ENCODE assay signal across 1 cellular context in the genomic region with DNA sequence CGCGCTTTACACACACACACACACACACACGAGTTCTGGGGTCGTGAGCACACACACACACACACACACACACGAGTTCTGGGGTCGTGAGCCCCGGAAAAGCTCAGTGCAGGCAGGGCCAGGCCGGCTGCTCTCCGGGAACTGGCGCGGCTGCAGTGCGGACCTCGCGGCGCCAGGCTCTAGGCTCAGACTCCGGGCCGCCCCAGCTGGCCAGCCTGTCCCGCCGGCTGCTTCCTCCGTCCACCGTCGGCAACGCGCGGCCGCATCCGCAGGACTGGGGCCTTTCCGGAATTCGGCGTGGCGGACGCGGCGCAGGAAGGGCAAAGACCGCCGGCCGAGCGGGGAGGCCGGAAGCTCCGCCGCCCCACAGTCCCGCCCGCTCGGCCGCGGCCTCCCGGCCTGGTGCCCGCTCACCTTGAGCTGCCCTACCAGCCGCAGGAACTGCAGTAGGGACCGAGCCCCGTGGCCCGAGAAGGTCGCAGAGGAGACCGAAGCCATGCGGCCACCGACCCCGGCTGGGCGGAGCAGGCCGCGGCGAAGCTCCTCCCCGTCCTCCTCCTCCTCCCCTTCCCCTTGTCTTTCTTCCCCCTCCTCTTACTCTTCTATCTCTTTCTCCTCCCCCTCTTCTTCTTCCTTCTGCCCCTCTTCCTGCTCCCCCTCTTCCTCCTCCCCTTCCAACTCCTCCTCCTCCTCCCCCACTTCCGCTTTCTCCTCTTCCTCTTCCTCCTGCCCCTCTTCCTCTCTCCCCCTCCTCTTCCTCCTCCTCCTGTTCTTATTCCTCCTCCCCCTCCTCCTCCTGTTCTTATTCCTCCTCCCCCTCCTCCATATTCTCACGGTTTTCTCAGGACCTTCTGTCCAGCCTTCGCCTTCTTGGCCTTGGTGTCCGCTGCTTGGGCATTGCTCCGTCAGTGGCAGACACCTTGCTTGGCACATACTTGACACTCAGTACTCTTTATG.
TF ChIP-seq lines count a peak whose summit lies in the region.

A gene with protein sequence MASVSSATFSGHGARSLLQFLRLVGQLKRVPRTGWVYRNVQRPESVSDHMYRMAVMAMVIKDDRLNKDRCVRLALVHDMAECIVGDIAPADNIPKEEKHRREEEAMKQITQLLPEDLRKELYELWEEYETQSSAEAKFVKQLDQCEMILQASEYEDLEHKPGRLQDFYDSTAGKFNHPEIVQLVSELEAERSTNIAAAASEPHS (minus strand): TSS at position 533 of the 957 bp plus-strand sequence. CDS start 35 bp downstream, at position 498.

TF ChIP-seq in GM23338, 12 proteins besides CTCF, POLR2A, EP300 and RAD21 (continued from another document):
- TF ChIP-seq, protein P1, sequence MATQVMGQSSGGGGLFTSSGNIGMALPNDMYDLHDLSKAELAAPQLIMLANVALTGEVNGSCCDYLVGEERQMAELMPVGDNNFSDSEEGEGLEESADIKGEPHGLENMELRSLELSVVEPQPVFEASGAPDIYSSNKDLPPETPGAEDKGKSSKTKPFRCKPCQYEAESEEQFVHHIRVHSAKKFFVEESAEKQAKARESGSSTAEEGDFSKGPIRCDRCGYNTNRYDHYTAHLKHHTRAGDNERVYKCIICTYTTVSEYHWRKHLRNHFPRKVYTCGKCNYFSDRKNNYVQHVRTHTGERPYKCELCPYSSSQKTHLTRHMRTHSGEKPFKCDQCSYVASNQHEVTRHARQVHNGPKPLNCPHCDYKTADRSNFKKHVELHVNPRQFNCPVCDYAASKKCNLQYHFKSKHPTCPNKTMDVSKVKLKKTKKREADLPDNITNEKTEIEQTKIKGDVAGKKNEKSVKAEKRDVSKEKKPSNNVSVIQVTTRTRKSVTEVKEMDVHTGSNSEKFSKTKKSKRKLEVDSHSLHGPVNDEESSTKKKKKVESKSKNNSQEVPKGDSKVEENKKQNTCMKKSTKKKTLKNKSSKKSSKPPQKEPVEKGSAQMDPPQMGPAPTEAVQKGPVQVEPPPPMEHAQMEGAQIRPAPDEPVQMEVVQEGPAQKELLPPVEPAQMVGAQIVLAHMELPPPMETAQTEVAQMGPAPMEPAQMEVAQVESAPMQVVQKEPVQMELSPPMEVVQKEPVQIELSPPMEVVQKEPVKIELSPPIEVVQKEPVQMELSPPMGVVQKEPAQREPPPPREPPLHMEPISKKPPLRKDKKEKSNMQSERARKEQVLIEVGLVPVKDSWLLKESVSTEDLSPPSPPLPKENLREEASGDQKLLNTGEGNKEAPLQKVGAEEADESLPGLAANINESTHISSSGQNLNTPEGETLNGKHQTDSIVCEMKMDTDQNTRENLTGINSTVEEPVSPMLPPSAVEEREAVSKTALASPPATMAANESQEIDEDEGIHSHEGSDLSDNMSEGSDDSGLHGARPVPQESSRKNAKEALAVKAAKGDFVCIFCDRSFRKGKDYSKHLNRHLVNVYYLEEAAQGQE (IDR thresholded peaks at IDR 0.05; ENCODE audit: unreplicated experiment): peak; percentile 16
- TF ChIP-seq EZH2 (IDR thresholded peaks at IDR 0.05; ENCODE audit: low read depth, unreplicated experiment) (no peak), POLR2AphosphoS5 (IDR thresholded peaks at IDR 0.05; ENCODE audit: low read depth) (peak; percentile 84), STAT1 (IDR thresholded peaks at IDR 0.05; ENCODE audit: unreplicated experiment) (no peak), JUNB (IDR thresholded peaks at IDR 0.05; ENCODE audit: unreplicated experiment) (no peak), ZNF331 (CRISPR knock-in tag; IDR thresholded peaks at IDR 0.05; ENCODE audit: low read depth) (no peak), ZNF114 (CRISPR knock-in tag; IDR thresholded peaks at IDR 0.05) (no peak), NANOG (IDR thresholded peaks at IDR 0.05; ENCODE audit: borderline replicate concordance) (no peak)
